ENCODE assay signal across 26 cellular contexts in genomic region chr2:10878268-10878915, GRCh38. TPM values are rescaled to one million over a fixed set of nuclear protein-coding genes. Genes with fewer than 3 reads are reported as not detected.
"Had no signal": no experiment of that assay in that cellular context is flagged by ENCODE, and none has a peak within 500 bp of the region (broad histone marks: within the 10 kb centered on the region; RNA-seq: fewer than 3 reads in every experiment).

No MANE protein-coding gene starts in this region.

- H3K36me3 ChIP-seq: MG63 had no signal

- ATAC-seq: activated CD8-positive, alpha-beta memory T cell treated with anti-CD3 and anti-CD28 coated beads, Interleukin-2, amount 10 ng/mL, durations not matched to agents 7 days and 5 days; activated naive CD4-positive, alpha-beta T cell treated with anti-CD3 and anti-CD28 coated beads, Interleukin-2, amount 50 U/mL, for 72 hours; activated naive CD8-positive, alpha-beta T cell treated with anti-CD3 and anti-CD28 coated beads, Interleukin-2, amount 50 U/mL, for 24 hours; activated T-cell treated with anti-CD3 and anti-CD28 coated beads, Interleukin-2, amount 50 U/mL, for 4 hours; T-helper 17 cell; WTC11 had no signal

- H3K4me3 ChIP-seq: MG63 had no signal

- H3K27me3 ChIP-seq: MG63 had no signal

- H3K9me3 ChIP-seq: MG63 had no signal

- DNase-seq: activated CD4-positive, alpha-beta T cell treated with anti-CD3 and anti-CD28 coated beads for 48 hours; activated CD4-positive, alpha-beta T cell treated with anti-CD3 and anti-CD28 coated beads, Interleukin-2, amount 50 U/mL, for 4 hours; activated CD4-positive, CD25-positive, alpha-beta regulatory T cell treated with anti-CD3 and anti-CD28 coated beads, Interleukin-2, amount 50 U/mL, for 72 hours; activated CD8-positive, alpha-beta memory T cell treated with anti-CD3 and anti-CD28 coated beads, Interleukin-2, amount 10 ng/mL, durations not matched to agents 7 days and 5 days; activated effector memory CD4-positive, alpha-beta T cell treated with anti-CD3 and anti-CD28 coated beads, Interleukin-2, amount 50 U/mL, for 16 hours; activated naive CD4-positive, alpha-beta T cell treated with Interleukin-2 at 50 U/mL for 16 hours; activated naive CD8-positive, alpha-beta T cell treated with anti-CD3 and anti-CD28 coated beads, Interleukin-2, amount 50 U/mL, for 24 hours; activated T-cell treated with anti-CD3 and anti-CD28 coated beads, Interleukin-2, amount 50 U/mL, for 4 hours; MG63; MV-4-11; NCI-H1092 treated with DMSO at 0.1 percent for 48 hours; NCI-H1417 treated with DMSO at 0.1 percent for 48 hours; NCI-H1694; NCI-H2029; NCI-H2107; NCI-H345; NCI-H510A; NCI-H526 treated with DMSO at 0.1 percent for 48 hours; NCI-H82; SIG-M5; T-helper 17 cell; T-helper 9 cell had no signal

RNA-seq across cellular contexts. Expression of gene KCNF1, which starts 33.3 kb away (rescaled TPM):
- total RNA-seq: activated CD8-positive, alpha-beta memory T cell treated with anti-CD3 and anti-CD28 coated beads, Interleukin-2, amount 10 ng/mL, durations not matched to agents 7 days and 5 days; activated naive CD4-positive, alpha-beta T cell treated with anti-CD3 and anti-CD28 coated beads, Interleukin-2, amount 50 U/mL, for 72 hours; activated T-cell treated with anti-CD3 and anti-CD28 coated beads, Interleukin-2, amount 50 U/mL, for 4 hours; OCI-LY7; RPMI7951; T-helper 17 cell had no signal
